In the genomic region with DNA sequence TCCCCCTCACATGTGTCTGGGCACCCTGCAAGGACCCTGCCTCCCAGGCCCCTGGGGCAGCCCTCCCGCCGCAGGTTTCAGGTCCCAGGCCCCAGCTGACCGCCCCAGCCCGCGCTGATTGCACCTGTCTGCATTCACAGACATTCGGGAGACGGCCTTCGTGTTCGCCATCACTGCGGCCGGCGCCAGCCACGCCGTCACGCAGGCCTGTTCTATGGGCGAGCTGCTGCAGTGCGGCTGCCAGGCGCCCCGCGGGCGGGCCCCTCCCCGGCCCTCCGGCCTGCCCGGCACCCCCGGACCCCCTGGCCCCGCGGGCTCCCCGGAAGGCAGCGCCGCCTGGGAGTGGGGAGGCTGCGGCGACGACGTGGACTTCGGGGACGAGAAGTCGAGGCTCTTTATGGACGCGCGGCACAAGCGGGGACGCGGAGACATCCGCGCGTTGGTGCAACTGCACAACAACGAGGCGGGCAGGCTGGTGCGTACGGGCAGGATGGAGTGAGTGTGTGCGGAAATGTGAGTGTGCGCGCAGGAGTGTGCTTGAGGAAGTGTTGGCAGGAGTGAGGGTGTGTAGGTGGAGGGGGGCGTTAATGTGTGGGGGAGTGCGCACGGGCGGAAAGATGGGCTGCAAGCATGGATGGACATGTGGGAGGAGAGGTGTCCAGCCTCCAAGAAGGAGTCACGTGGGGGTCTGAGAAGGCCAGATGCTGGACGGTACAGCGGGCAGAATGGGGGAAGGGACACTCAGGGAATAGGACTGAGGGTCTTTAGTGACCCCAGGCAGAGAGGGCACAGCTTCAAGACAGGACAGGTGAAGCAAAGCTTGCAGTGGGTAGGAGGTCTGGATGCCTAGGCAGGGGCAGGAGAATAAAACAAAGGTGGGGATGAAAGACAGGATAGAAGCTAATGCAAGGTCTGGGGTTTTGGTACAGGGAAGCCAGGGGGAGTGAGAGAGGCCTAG, we compare ENCODE assay signal across 14 cellular contexts. TPM values are rescaled to one million over a fixed set of nuclear protein-coding genes. Genes with fewer than 3 reads are reported as not detected.
DNase-seq lines count a peak whose midpoint lies in the region; ATAC-seq and TF ChIP-seq lines count a peak whose summit lies in the region.
"Had no signal": no experiment of that assay in that cellular context is flagged by ENCODE, and none has a peak within 500 bp of the region (broad histone marks: within the 10 kb centered on the region; RNA-seq: fewer than 3 reads in every experiment).

No MANE protein-coding gene starts in this region.

- in situ Hi-C loops in mammary epithelial cell (cut with MboI; ENCODE audit: low sequenced_read_pairs in 2 of 2) = no loop called here
- in situ Hi-C loops in GM13976 (cut with MboI; ENCODE audit: low sequenced_read_pairs, unreplicated experiment) = no loop called here

- no peaks in the 10 kb centered on the region for H3K36me3 ChIP-seq in breast epithelium
- H3K36me3 ChIP-seq in mammary epithelial cell (ENCODE audit: insufficient read depth, low read length) = no peaks in the 10 kb centered on the region
- H3K36me3 ChIP-seq in iPS-18a (ENCODE audit: control insufficient read depth, low read depth, low read length) = no peaks in the 10 kb centered on the region
- no peaks in the 10 kb centered on the region for H3K36me3 ChIP-seq in suprapubic skin
- H3K36me3 ChIP-seq: BE2C had no signal

- H3K27ac Mint-ChIP-seq in T-cell = peak overlapping the region; percentile 37 to 39

- H3K79me2 ChIP-seq in mammary epithelial cell (ENCODE audit: insufficient read depth, low read length) = no peaks in the 10 kb centered on the region

- H3K4me3 ChIP-seq in breast epithelium (peak overlapping the region in 2 of 3 donors; percentile 15 to 52), mammary epithelial cell (replicated peaks in 1 of 3; ENCODE audit: insufficient read depth in 1 of 3, low read depth in 2 of 3, low read length in 3 of 3) (no peak overlapping the region), iPS-18a (ENCODE audit: low read length) (peak overlapping the region; percentile 4), suprapubic skin (peak overlapping the region; percentile 30)

- no peaks in the 10 kb centered on the region for H3K9me3 ChIP-seq in breast epithelium
- no peaks in the 10 kb centered on the region for H3K9me3 ChIP-seq in mammary epithelial cell (replicated peaks; ENCODE audit: insufficient read depth, low read length)
- H3K9me3 ChIP-seq in iPS-18a (ENCODE audit: control insufficient read depth, low read depth, low read length) = no peaks in the 10 kb centered on the region
- H3K9me3 ChIP-seq in suprapubic skin = no peaks in the 10 kb centered on the region
- H3K9me3 ChIP-seq: BE2C had no signal

- dilution Hi-C loops in mammary epithelial cell (cut with HindIII; ENCODE audit: low sequenced_read_pairs) = loop anchor here (5.0 kb wide), 3 partner anchors 36 to 99 kb away; partner anchors contain the start of gene CDK5R2

- H3K36me3 Mint-ChIP-seq in T-cell = no peaks in the 10 kb centered on the region

- 88% methylated on average over 27 of the region's 60 CpGs for WGBS in mammary epithelial cell (ENCODE audit: low coverage, missing lambda C conversion rate)
- WGBS in suprapubic skin = 51% methylated on average over 44 of the region's 60 CpGs

- H3K4me1 Mint-ChIP-seq in T-cell = peaks cover 24 to 32% (median 25%) of the 10 kb centered on the region in 3 donors

- H3K27me3 ChIP-seq in breast epithelium = peaks cover 0 to 26% of the 10 kb centered on the region in 2 donors
- H3K27me3 ChIP-seq in mammary epithelial cell (ENCODE audit: insufficient read depth, low read length) = no peaks in the 10 kb centered on the region
- H3K27me3 ChIP-seq in iPS-18a (ENCODE audit: control insufficient read depth, insufficient read depth, low read length) = peaks cover 100% of the 10 kb centered on the region
- H3K27me3 ChIP-seq in suprapubic skin = peaks cover 69% of the 10 kb centered on the region
- H3K27me3 ChIP-seq: BE2C had no signal

- H3K27ac ChIP-seq in breast epithelium (no peak overlapping the region), mammary epithelial cell (ENCODE audit: insufficient read depth, low read depth, low read length) (no peak overlapping the region), iPS-18a (ENCODE audit: low read length) (no peak overlapping the region), suprapubic skin (no peak overlapping the region)

- H3K4me3 Mint-ChIP-seq in T-cell = peak overlapping the region; percentile 63 to 79 (median 74)

- POLR2A ChIA-PET in T-cell (lab: Charles Lee) = interaction anchor here in 1 of 2 donors (0.6 kb wide), 1 partner anchor 340 kb away, joined by 8 read pairs; no protein-coding TSS in a partner anchor

- H3K4me2 ChIP-seq in mammary epithelial cell (ENCODE audit: insufficient read depth, low read depth, low read length) = no peak overlapping the region

- H3K4me1 ChIP-seq in breast epithelium = no peaks in the 10 kb centered on the region
- H3K4me1 ChIP-seq in mammary epithelial cell (ENCODE audit: insufficient read depth, low read length) = no peaks in the 10 kb centered on the region
- H3K4me1 ChIP-seq in iPS-18a (ENCODE audit: control insufficient read depth, low read depth, low read length) = no peaks in the 10 kb centered on the region
- peaks cover 12% of the 10 kb centered on the region for H3K4me1 ChIP-seq in suprapubic skin

- H3K9ac ChIP-seq in mammary epithelial cell (ENCODE audit: insufficient read depth, low read length) (no peak overlapping the region), iPS-18a (ENCODE audit: low read length) (no peak overlapping the region)

- TF ChIP-seq EP300 in suprapubic skin (IDR thresholded peaks at IDR 0.05) = no peak

- ATAC-seq in T-cell (replicated peaks in 1 of 4) = peak; percentile 60 to 73 (median 66)
- no peak for ATAC-seq in HG03280 (IDR thresholded peaks at IDR 0.05; ENCODE audit: unreplicated experiment)

- intact Hi-C loops in breast epithelium (cut with DNase I; ENCODE audit: low total_unique reads) (no loop called here), mammary epithelial cell (cut with micrococcal nuclease) (no loop called here)

- no TSS peak for BruUV-seq in mammary epithelial cell (replicated peaks; lab: Mats Ljungman, UMichigan)

- no peak overlapping the region for H2AFZ ChIP-seq in mammary epithelial cell (ENCODE audit: low read depth, low read length)

- H4K20me1 ChIP-seq in mammary epithelial cell (ENCODE audit: insufficient read depth, low read length) = no peaks in the 10 kb centered on the region

- TF ChIP-seq CTCF in breast epithelium (IDR thresholded peaks at IDR 0.05) = no peak
- no peak for TF ChIP-seq CTCF in mammary epithelial cell (conservative IDR thresholded peaks at IDR 0.05 in 1 of 2, IDR thresholded peaks at IDR 0.05 in 1 of 2; ENCODE audit: extremely low read depth in 1 of 2, insufficient read depth in 1 of 2, low read depth in 1 of 2, low read length in 2 of 2)
- no peak for TF ChIP-seq CTCF in suprapubic skin (IDR thresholded peaks at IDR 0.05)
- no peak for TF ChIP-seq CTCF in GM13976 (IDR thresholded peaks at IDR 0.05; ENCODE audit: borderline replicate concordance, control extremely low read depth, extremely low read depth, insufficient read depth, missing control alignments)

- DNase-seq in breast epithelium (ENCODE audit: low spot score in 2 of 2) (no peak), mammary epithelial cell (no peak), T-cell (peak in 9 of 34 experiments; percentile 15 to 48 (median 28)), suprapubic skin (ENCODE audit: low spot score in 2 of 2) (no peak), AG20443 (ENCODE audit: low spot score) (no peak), GM13976 (ENCODE audit: low spot score) (no peak)
- DNase-seq: activated CD8-positive, alpha-beta memory T cell treated with anti-CD3 and anti-CD28 coated beads, Interleukin-2, amount 50 U/mL, for 48 hours; BE2C; cortex of kidney; NCI-H1930; occipital lobe had no signal

- TF ChIP-seq POLR2A in breast epithelium (IDR thresholded peaks at IDR 0.05) = no peak
- TF ChIP-seq POLR2A in suprapubic skin (IDR thresholded peaks at IDR 0.05) = no peak

- peaks cover 29 to 48% of the 10 kb centered on the region in 2 donors for H3K27me3 Mint-ChIP-seq in T-cell

- H3K9me3 Mint-ChIP-seq in T-cell = no peaks in the 10 kb centered on the region

- CTCF ChIA-PET in mammary epithelial cell (lab: Charles Lee; ENCODE audit: low non-redundant PET) (no interaction called here), T-cell (lab: Charles Lee) (interaction anchor here (0.6 to 13.6 kb wide), 3 partner anchors 25 to 133 kb away, joined by 3 to 192 read pairs (median 3); no protein-coding TSS in a partner anchor)

RNA-seq across cellular contexts. Expression of gene WNT10A, which starts 9.0 kb away (rescaled TPM):
- total RNA-seq in breast epithelium = 1 to 10 TPM in 1 of 3 donors, under 1 TPM in 1, not detected in 1; 0.88 to 2.9 TPM
- total RNA-seq in mammary epithelial cell = under 1 TPM; under 0.01 to 0.45 TPM
- polyA plus RNA-seq in mammary epithelial cell = 0.85 TPM
- polyA minus RNA-seq in mammary epithelial cell = not detected
- 10 to 100 TPM in 1 of 5 donors, 1 to 10 TPM in 4; 3.1 to 10.7 (median 6.1) TPM for total RNA-seq in T-cell
- total RNA-seq in suprapubic skin = 10 to 100 TPM; 14.3 to 20.7 (median 16.3) TPM
- total RNA-seq: occipital lobe had no signal

RNA-seq across cellular contexts. Expression of gene WNT6, which starts 12.0 kb away (rescaled TPM):
- total RNA-seq in breast epithelium (1 to 10 TPM in 2 of 3 donors, under 1 TPM in 1; 0.48 to 3.3 (median 1.3) TPM), mammary epithelial cell (not detected), T-cell (under 1 TPM in 2 of 5 donors, not detected in 3; 0.13 to 0.20 TPM), suprapubic skin (1 to 10 TPM; 1.4 to 3.7 (median 2.3) TPM)
- not detected for polyA plus RNA-seq in mammary epithelial cell
- polyA minus RNA-seq in mammary epithelial cell = not detected
- total RNA-seq: occipital lobe, SK-MEL-5 had no signal

RNA-seq across cellular contexts. Expression of gene PRKAG3, which starts 40.0 kb away (rescaled TPM):
- total RNA-seq in breast epithelium (not detected), mammary epithelial cell (not detected), T-cell (not detected), suprapubic skin (under 1 TPM in 1 of 4 donors, not detected in 3; 0.26 TPM)
- polyA plus RNA-seq in mammary epithelial cell = not detected
- not detected for polyA minus RNA-seq in mammary epithelial cell
- total RNA-seq: occipital lobe, SK-MEL-5 had no signal

Comparison
In these comparisons a context has a peak if more than half of its experiments do, and no peak if none do; other contexts are left out.
1. H3K4me3 ChIP-seq: peak in breast epithelium (2 of 3), iPS-18a (single experiment) and suprapubic skin (single experiment); none in mammary epithelial cell (0 of 3).